ENCODE assay signal across 10 cellular contexts in the genomic region with DNA sequence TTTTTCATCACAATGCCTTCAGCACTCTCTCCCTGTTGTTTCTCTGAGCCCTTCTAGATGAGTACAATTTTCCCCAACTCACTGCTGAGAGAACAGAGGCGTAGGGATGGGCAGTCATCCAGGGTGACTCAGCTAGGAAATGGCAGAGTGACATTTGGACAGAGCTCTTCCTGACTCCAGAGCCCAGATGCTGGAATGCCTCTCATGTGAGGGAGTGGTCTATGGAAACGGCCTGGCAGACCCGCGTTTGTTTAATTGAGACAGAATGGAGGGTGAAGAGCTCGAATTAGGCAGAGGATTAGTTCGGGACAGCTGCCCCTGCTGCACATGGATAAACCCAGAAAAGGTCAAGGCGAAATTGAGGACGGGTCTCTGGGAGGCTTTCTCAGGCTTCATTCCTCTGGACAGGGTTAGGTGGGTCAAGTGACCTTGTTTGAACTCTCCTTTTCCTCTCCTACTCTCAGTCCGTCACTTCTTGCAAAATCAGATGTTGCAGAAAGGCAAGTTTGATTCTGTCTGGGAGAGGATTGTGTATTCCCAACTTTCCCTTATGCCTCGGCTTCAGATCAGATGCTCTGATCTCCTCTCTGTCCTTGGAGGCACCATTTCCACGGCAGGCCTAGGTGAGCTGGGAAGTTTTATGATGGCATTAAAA. TPM values are rescaled to one million over a fixed set of nuclear protein-coding genes. Genes with fewer than 3 reads are reported as not detected.
DNase-seq lines count a peak whose midpoint lies in the region; ATAC-seq and TF ChIP-seq lines count a peak whose summit lies in the region.
"Had no signal": no experiment of that assay in that cellular context is flagged by ENCODE, and none has a peak within 500 bp of the region (broad histone marks: within the 10 kb centered on the region; RNA-seq: fewer than 3 reads in every experiment).

No MANE protein-coding gene starts in this region.

- no peaks in the 10 kb centered on the region for H3K9me3 Mint-ChIP-seq in dendritic cell treated with granulocyte-macrophage colony-stimulating factor and Interleukin-4, amounts not matched to agents 40 ng/mL and 50 ng/mL, for 4 days
- H3K9me3 Mint-ChIP-seq in activated T-cell treated with anti-CD3 and anti-CD28 coated beads, Interleukin-2, amount 50 U/mL, for 4 hours = no peaks in the 10 kb centered on the region

- intact Hi-C loops in dendritic cell treated with granulocyte-macrophage colony-stimulating factor and Interleukin-4, amounts not matched to agents 40 ng/mL and 50 ng/mL, for 4 days (cut with micrococcal nuclease) = loop anchor here (5.0 kb wide), 1 partner anchor 33 kb away; no protein-coding TSS in a partner anchor
- intact Hi-C loops in lower leg skin (cut with DNase I; ENCODE audit: low total_unique reads) = no loop called here

- H3K4me3 Mint-ChIP-seq in dendritic cell treated with granulocyte-macrophage colony-stimulating factor and Interleukin-4, amounts not matched to agents 40 ng/mL and 50 ng/mL, for 4 days = no peak overlapping the region
- no peak overlapping the region for H3K4me3 Mint-ChIP-seq in activated T-cell treated with anti-CD3 and anti-CD28 coated beads, Interleukin-2, amount 50 U/mL, for 4 hours
- H3K4me3 Mint-ChIP-seq: CD4-positive, CD25-positive, alpha-beta regulatory T cell had no signal

- peak; percentile 62 for DNase-seq in 8988T
- peak; percentile 82 for DNase-seq in NCI-H1694 treated with DMSO at 0.1 percent for 48 hours (lab: John Stamatoyannopoulos, UW)
- peak; percentile 89 to 97 for DNase-seq in lower leg skin (ENCODE audit: low spot score in 2 of 2)
- DNase-seq in NK-92 (lab: John Stamatoyannopoulos, UW; ENCODE audit: unreplicated experiment) = no peak
- no peak for DNase-seq in activated T-cell treated with anti-CD3 and anti-CD28 coated beads, Interleukin-2, amount 50 U/mL, for 4 hours
- DNase-seq: CD4-positive, CD25-positive, alpha-beta regulatory T cell; stimulated activated CD8-positive, alpha-beta memory T cell treated with anti-CD3 and anti-CD28 coated beads, Interleukin-4, amount 100 ng/mL, for 48 hours had no signal

- no peaks in the 10 kb centered on the region for H3K36me3 Mint-ChIP-seq in dendritic cell treated with granulocyte-macrophage colony-stimulating factor and Interleukin-4, amounts not matched to agents 40 ng/mL and 50 ng/mL, for 4 days (ENCODE audit: low read depth)
- H3K36me3 Mint-ChIP-seq in activated T-cell treated with anti-CD3 and anti-CD28 coated beads, Interleukin-2, amount 50 U/mL, for 4 hours (ENCODE audit: insufficient read depth) = no peaks in the 10 kb centered on the region
- H3K36me3 Mint-ChIP-seq: CD4-positive, CD25-positive, alpha-beta regulatory T cell had no signal

- TF ChIP-seq POLR2A in lower leg skin (IDR thresholded peaks at IDR 0.05) = no peak

- no peak overlapping the region for H3K4me3 ChIP-seq in lower leg skin (ENCODE audit: low read depth, poor library complexity, severe bottlenecking)

- H3K27ac Mint-ChIP-seq in dendritic cell treated with granulocyte-macrophage colony-stimulating factor and Interleukin-4, amounts not matched to agents 40 ng/mL and 50 ng/mL, for 4 days = peak overlapping the region; percentile 38
- H3K27ac Mint-ChIP-seq: CD4-positive, CD25-positive, alpha-beta regulatory T cell had no signal

- no peaks in the 10 kb centered on the region for H3K27me3 Mint-ChIP-seq in dendritic cell treated with granulocyte-macrophage colony-stimulating factor and Interleukin-4, amounts not matched to agents 40 ng/mL and 50 ng/mL, for 4 days
- H3K27me3 Mint-ChIP-seq in activated T-cell treated with anti-CD3 and anti-CD28 coated beads, Interleukin-2, amount 50 U/mL, for 4 hours (ENCODE audit: low read depth) = peaks cover 60% of the 10 kb centered on the region

- ATAC-seq in GM18502 (IDR thresholded peaks at IDR 0.05; ENCODE audit: poor library complexity, unreplicated experiment) = no peak
- no peak for ATAC-seq in GM19397 (IDR thresholded peaks at IDR 0.05; ENCODE audit: unreplicated experiment)
- ATAC-seq in activated T-cell treated with anti-CD3 and anti-CD28 coated beads, Interleukin-2, amount 50 U/mL, for 4 hours = no peak

- TF ChIP-seq CTCF in lower leg skin (IDR thresholded peaks at IDR 0.05) = no peak

- H3K4me1 Mint-ChIP-seq in dendritic cell treated with granulocyte-macrophage colony-stimulating factor and Interleukin-4, amounts not matched to agents 40 ng/mL and 50 ng/mL, for 4 days (ENCODE audit: low read depth) = peaks cover 53% of the 10 kb centered on the region
- H3K4me1 Mint-ChIP-seq in activated T-cell treated with anti-CD3 and anti-CD28 coated beads, Interleukin-2, amount 50 U/mL, for 4 hours (ENCODE audit: low read depth) = peaks cover 8% of the 10 kb centered on the region

- WGBS in lower leg skin, 2 donors = 14 to 33% methylated on average over 11 of the region's 11 CpGs

RNA-seq across cellular contexts. Expression of gene LMO2, which starts 7.6 kb away (rescaled TPM):
- 10 to 100 TPM in 2 of 4 donors, 1 to 10 TPM in 2; 2.2 to 15.6 (median 9.8) TPM for total RNA-seq in lower leg skin
- total RNA-seq in activated T-cell treated with anti-CD3 and anti-CD28 coated beads, Interleukin-2, amount 50 U/mL, for 4 hours = under 1 TPM; 0.18 to 0.57 (median 0.38) TPM

Comparison
In these comparisons a context has a peak if more than half of its experiments do, and no peak if none do; other contexts are left out.
1. DNase-seq: peak in 8988T (single experiment), NCI-H1694 treated with DMSO at 0.1 percent for 48 hours (single experiment) and lower leg skin (2 of 2); none in NK-92 (single experiment) and activated T-cell treated with anti-CD3 and anti-CD28 coated beads, Interleukin-2, amount 50 U/mL, for 4 hours (single experiment).